26 cellular contexts compared by ENCODE assay signal in the genomic region with DNA sequence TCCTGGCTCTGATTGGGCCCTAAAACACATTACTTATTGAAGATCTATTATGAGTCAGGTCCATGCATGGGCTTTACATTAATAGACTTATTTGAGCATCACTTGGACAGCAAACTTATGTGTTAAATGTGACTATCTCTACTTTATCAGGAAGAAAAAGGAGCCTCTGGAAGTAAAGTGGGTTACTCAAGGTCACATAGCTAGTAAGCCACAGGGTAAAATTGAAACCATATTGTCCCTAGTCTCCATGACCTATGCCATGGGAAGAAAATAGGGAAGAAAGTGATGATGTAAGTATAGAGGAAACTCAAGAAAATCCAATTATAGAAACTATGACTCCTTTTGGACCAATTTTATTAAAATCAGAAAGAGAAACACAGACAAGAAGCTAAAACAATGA.
DNase-seq lines count a peak whose midpoint lies in the region; ATAC-seq and TF ChIP-seq lines count a peak whose summit lies in the region.
"Had no signal": no experiment of that assay in that cellular context is flagged by ENCODE, and none has a peak within 500 bp of the region (broad histone marks: within the 10 kb centered on the region; RNA-seq: fewer than 3 reads in every experiment).

No MANE protein-coding gene starts in this region.

- no peak for ATAC-seq in HG02623 (IDR thresholded peaks at IDR 0.05; ENCODE audit: unreplicated experiment)
- ATAC-seq: natural killer cell treated with Interleukin-12 subunit alpha and Interleukin-12 subunit beta and Interleukin-15 and Interleukin-18, amount 100 ng/mL, for 72 hours had no signal

- peak overlapping the region; percentile 13; the same call in 1 of the 2 replicates for H3K27ac ChIP-seq in ACC112 (ENCODE audit: low read depth, low read length)
- H3K27ac ChIP-seq: cardiac muscle cell, RWPE1, tibial artery had no signal

- H3K4me1 ChIP-seq in ACC112 (ENCODE audit: control insufficient read depth, insufficient read depth, low read length, unreplicated experiment): peaks cover 25% of the 10 kb centered on the region
- H3K4me1 ChIP-seq in adipocyte (ENCODE audit: control insufficient read depth, insufficient read depth, low read length): peaks cover 48% of the 10 kb centered on the region
- H3K4me1 ChIP-seq: tibial artery had no signal

- TF ChIP-seq CTCF in fibroblast of villous mesenchyme (IDR thresholded peaks at IDR 0.05; ENCODE audit: insufficient read depth, low read depth, low read length): no peak

- H3K79me2 ChIP-seq in ACC112 (ENCODE audit: control insufficient read depth, insufficient read depth, low read length, unreplicated experiment): no peaks in the 10 kb centered on the region

- H3K27me3 ChIP-seq in ACC112 (ENCODE audit: insufficient read depth, low read length): no peaks in the 10 kb centered on the region
- no peaks in the 10 kb centered on the region for H3K27me3 ChIP-seq in adipocyte (replicated peaks; ENCODE audit: control insufficient read depth, insufficient read depth, low read length)
- H3K27me3 ChIP-seq: cardiac muscle cell, esophagus squamous epithelium, stomach, tibial artery had no signal

- peak overlapping the region; percentile 79 for H3K9ac ChIP-seq in adipocyte (ENCODE audit: low read length)

- no peak overlapping the region for H3K4me3 ChIP-seq in ACC112 (ENCODE audit: low read depth, low read length)
- H3K4me3 ChIP-seq in adipocyte (ENCODE audit: low read length): no peak overlapping the region
- H3K4me3 ChIP-seq in fibroblast of villous mesenchyme (ENCODE audit: low read depth, low read length): no peak overlapping the region
- H3K4me3 ChIP-seq: cardiac muscle cell, coronary artery, esophagus squamous epithelium, skin epidermis, stomach, tibial artery had no signal

- peak; percentile 69 for DNase-seq in GM04503 (ENCODE audit: low read depth)
- peak; percentile 78 for DNase-seq in adipocyte (ENCODE audit: low read depth)
- peak; percentile 41 for DNase-seq in fibroblast of villous mesenchyme (ENCODE audit: low read depth)
- DNase-seq in GM19240 (ENCODE audit: insufficient read length, low spot score): no peak
- DNase-seq in effector CD8-positive, alpha-beta T cell (lab: John Stamatoyannopoulos, UW): no peak
- no peak for DNase-seq in activated CD4-positive, alpha-beta T cell treated with anti-CD3 and anti-CD28 coated beads for 4 hours
- DNase-seq: activated CD4-positive, alpha-beta memory T cell treated with anti-CD3 and anti-CD28 coated beads, Interleukin-2, amount 10 ng/mL, durations not matched to agents 7 days and 5 days; activated CD8-positive, alpha-beta memory T cell treated with anti-CD3 and anti-CD28 coated beads, Interleukin-2, amount 50 U/mL, for 48 hours; aorta; endodermal cell; esophagus squamous epithelium; H7; kidney; NCI-H146; NCI-H446 treated with DMSO at 0.1 percent for 48 hours; stimulated activated CD8-positive, alpha-beta memory T cell treated with anti-CD3 and anti-CD28 coated beads, Interleukin-4, amount 100 ng/mL, for 48 hours; stomach; T-helper 1 cell; tibial artery had no signal

- H3K9me3 ChIP-seq in adipocyte (ENCODE audit: control insufficient read depth, low read length): no peaks in the 10 kb centered on the region
- H3K9me3 ChIP-seq: esophagus squamous epithelium, stomach, tibial artery had no signal

- H3K36me3 ChIP-seq in ACC112 (ENCODE audit: insufficient read depth, low read length) (no peaks in the 10 kb centered on the region), adipocyte (ENCODE audit: control insufficient read depth, insufficient read depth, low read length, severe bottlenecking) (no peaks in the 10 kb centered on the region)
- H3K36me3 ChIP-seq: cardiac muscle cell, esophagus squamous epithelium, stomach, tibial artery had no signal

- no peak overlapping the region for H2AFZ ChIP-seq in ACC112 (ENCODE audit: low read length, unreplicated experiment)

Comparison
In these comparisons a context has a peak if more than half of its experiments do, and no peak if none do; other contexts are left out.
1. DNase-seq: peak in GM04503 (single experiment), adipocyte (single experiment) and fibroblast of villous mesenchyme (single experiment); none in GM19240 (single experiment), effector CD8-positive, alpha-beta T cell (single experiment) and activated CD4-positive, alpha-beta T cell treated with anti-CD3 and anti-CD28 coated beads for 4 hours (0 of 2).